19 cellular contexts compared by ENCODE assay signal in genomic region chr10:131200856-131201470, GRCh38.
A peak's percentile ranks its signal among the peaks of the same experiment; 100 is the strongest.
DNase-seq lines count a peak whose midpoint lies in the region; ATAC-seq and TF ChIP-seq lines count a peak whose summit lies in the region.
"Had no signal": no experiment of that assay in that cellular context is flagged by ENCODE, and none has a peak within 500 bp of the region (broad histone marks: within the 10 kb centered on the region; RNA-seq: fewer than 3 reads in every experiment).

No MANE protein-coding gene starts in this region.

- no peak overlapping the region for H3K4me2 ChIP-seq in MM.1S (ENCODE audit: low read depth, low read length)
- H3K4me2 ChIP-seq: KMS-11 had no signal

- H3F3A ChIP-seq in MM.1S (ENCODE audit: insufficient read depth, low read length): no peaks in the 10 kb centered on the region

- H3K9me3 ChIP-seq in stomach (no peaks in the 10 kb centered on the region), MM.1S (replicated peaks; ENCODE audit: insufficient read depth, low read length) (no peaks in the 10 kb centered on the region)

- no peak overlapping the region for H3K9ac ChIP-seq in MM.1S (ENCODE audit: low read length)
- H3K9ac ChIP-seq: KMS-11 had no signal

- DNase-seq in activated CD8-positive, alpha-beta memory T cell treated with anti-CD3 and anti-CD28 coated beads for 24 hours: peak; percentile 38
- no peak for DNase-seq in activated CD8-positive, alpha-beta memory T cell treated with anti-CD3 and anti-CD28 coated beads, Interleukin-2, amount 50 U/mL, for 4 hours
- peak; percentile 24 for DNase-seq in ecto neural progenitor cell (ENCODE audit: low spot score)
- DNase-seq in mesenteric fat pad (ENCODE audit: low spot score): peak; percentile 55
- peak; percentile 17 for DNase-seq in stomach
- no peak for DNase-seq in MM.1S
- DNase-seq in activated gamma-delta T cell (lab: John Stamatoyannopoulos, UW): no peak
- DNase-seq: 8988T; CD4-positive, alpha-beta T cell; DMS153; GDM1; HCEC 1CT; NCI-H1417 treated with DMSO at 0.1 percent for 48 hours; NCI-H187 treated with DMSO at 0.1 percent for 48 hours; NCI-H226; NCI-H524 treated with DMSO at 0.1 percent for 48 hours had no signal

- TF ChIP-seq CTCF in stomach (IDR thresholded peaks at IDR 0.05) (no peak), MM.1S (IDR thresholded peaks at IDR 0.05; ENCODE audit: low read length) (no peak)

- no peaks in the 10 kb centered on the region for H3K79me2 ChIP-seq in MM.1S (ENCODE audit: low read length)

- no peak for TF ChIP-seq POLR2A in stomach (IDR thresholded peaks at IDR 0.05)

- ATAC-seq in GM19452 (IDR thresholded peaks at IDR 0.05; ENCODE audit: unreplicated experiment): no peak

- WGBS in stomach, 5 donors: 81 to 89% (median 84%) methylated on average over 20 to 21 of the region's 21 CpGs

- intact Hi-C loops in stomach (cut with DNase I; ENCODE audit: low total_unique reads): no loop called here

- no peak for TF ChIP-seq EP300 in stomach (IDR thresholded peaks at IDR 0.05)

- H3K36me3 ChIP-seq in stomach (no peaks in the 10 kb centered on the region), MM.1S (replicated peaks; ENCODE audit: insufficient read depth, low read length) (no peaks in the 10 kb centered on the region)

- H3K27ac ChIP-seq in stomach (no peak overlapping the region), MM.1S (ENCODE audit: low read length) (no peak overlapping the region)
- H3K27ac ChIP-seq: HL-60, KMS-11 had no signal

- H3K4me1 ChIP-seq in stomach (no peaks in the 10 kb centered on the region), MM.1S (ENCODE audit: low read length) (no peaks in the 10 kb centered on the region)

- H3K4me3 ChIP-seq in stomach: no peak overlapping the region
- H3K4me3 ChIP-seq in MM.1S (ENCODE audit: low read length): no peak overlapping the region

- no peak overlapping the region for H2AFZ ChIP-seq in MM.1S (ENCODE audit: low read length)

- H3K9me2 ChIP-seq in MM.1S (replicated peaks; ENCODE audit: insufficient read depth, low read length): no peaks in the 10 kb centered on the region

- H3K27me3 ChIP-seq in stomach: peaks cover 0 to 12% (median 0%) of the 10 kb centered on the region in 3 donors
- H3K27me3 ChIP-seq in MM.1S (replicated peaks; ENCODE audit: insufficient read depth, low read length): no peaks in the 10 kb centered on the region

- H4K20me1 ChIP-seq in MM.1S (ENCODE audit: insufficient read depth, low read length): no peaks in the 10 kb centered on the region

Comparison
In these comparisons a context has a peak if more than half of its experiments do, and no peak if none do; other contexts are left out.
1. DNase-seq: peak in activated CD8-positive, alpha-beta memory T cell treated with anti-CD3 and anti-CD28 coated beads for 24 hours (single experiment), ecto neural progenitor cell (single experiment), mesenteric fat pad (single experiment) and stomach (single experiment); none in activated CD8-positive, alpha-beta memory T cell treated with anti-CD3 and anti-CD28 coated beads, Interleukin-2, amount 50 U/mL, for 4 hours (single experiment), MM.1S (single experiment) and activated gamma-delta T cell (single experiment).